Comparison of ENCODE assay signal across 1 cellular context in genomic region chr15:25703726-25704125, GRCh38.
TF ChIP-seq lines count a peak whose summit lies in the region.

No MANE protein-coding gene starts in this region.

TF ChIP-seq in IMR-90, 13 proteins besides CTCF, POLR2A, EP300 and RAD21 (continued from another document):
- TF ChIP-seq ELK1 (IDR thresholded peaks at IDR 0.05; ENCODE audit: borderline replicate concordance, low read depth, low read length) = no peak
